In the genomic region with DNA sequence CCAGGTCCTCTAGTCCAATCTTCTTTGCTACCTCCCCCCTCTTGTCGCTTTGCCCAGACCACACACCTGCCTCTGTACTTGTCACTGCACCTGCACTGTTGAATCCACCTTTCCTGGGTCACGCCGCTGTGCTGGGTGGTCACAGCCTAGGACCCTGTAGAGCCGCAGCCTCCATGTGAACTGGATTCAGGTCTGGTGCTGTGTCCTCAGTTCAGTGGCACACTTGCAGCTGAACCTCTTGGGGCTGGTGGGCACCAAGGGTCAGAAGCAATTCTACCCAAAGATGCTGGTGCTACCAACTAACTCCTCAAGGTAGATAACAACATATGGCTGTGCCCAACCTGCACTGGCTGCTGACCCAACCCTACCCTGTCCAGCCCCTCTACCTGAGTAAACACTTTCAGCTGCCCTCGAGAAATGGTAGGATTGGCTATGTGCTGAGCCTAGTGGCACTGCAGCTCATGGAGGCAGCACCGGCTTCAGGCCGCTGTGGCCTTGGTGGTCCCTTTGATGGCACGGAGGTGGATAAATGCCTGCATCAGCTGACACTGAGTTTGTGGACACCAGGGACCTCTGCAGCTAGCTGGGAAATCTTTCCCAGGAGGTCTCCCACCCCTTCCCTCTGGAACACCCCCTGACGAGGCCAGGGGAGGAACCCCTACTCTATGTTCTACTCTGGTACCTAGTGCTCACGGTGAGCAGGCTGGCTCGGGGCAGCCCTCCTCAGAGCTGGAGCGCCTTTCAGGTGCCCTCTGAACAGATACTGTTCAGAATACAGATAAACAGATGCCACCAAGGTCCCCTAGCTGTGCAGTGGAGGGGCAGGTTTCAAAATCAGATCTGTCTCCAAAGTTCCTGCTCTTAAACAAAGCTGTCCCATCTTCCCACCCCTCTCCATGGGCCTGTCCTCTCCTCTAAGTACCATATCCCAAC, we compare ENCODE assay signal across 13 cellular contexts. TPM values are rescaled to one million over a fixed set of nuclear protein-coding genes. Genes with fewer than 3 reads are reported as not detected.
DNase-seq lines count a peak whose midpoint lies in the region; ATAC-seq and TF ChIP-seq lines count a peak whose summit lies in the region.
"Had no signal": no experiment of that assay in that cellular context is flagged by ENCODE, and none has a peak within 500 bp of the region (broad histone marks: within the 10 kb centered on the region; RNA-seq: fewer than 3 reads in every experiment).

No MANE protein-coding gene starts in this region.

- H3K36me3 Mint-ChIP-seq in activated T-cell treated with anti-CD3 and anti-CD28 coated beads, Interleukin-2, amount 50 U/mL, for 24 hours (ENCODE audit: low read depth) = peaks cover 68% of the 10 kb centered on the region
- peaks cover 38% of the 10 kb centered on the region for H3K36me3 Mint-ChIP-seq in brain

- peaks cover 96% of the 10 kb centered on the region for H3K36me3 ChIP-seq in neutrophil
- no peaks in the 10 kb centered on the region for H3K36me3 ChIP-seq in colonic mucosa

- H3K27me3 Mint-ChIP-seq in activated T-cell treated with anti-CD3 and anti-CD28 coated beads, Interleukin-2, amount 50 U/mL, for 24 hours = no peaks in the 10 kb centered on the region
- peaks cover 33% of the 10 kb centered on the region for H3K27me3 Mint-ChIP-seq in brain

- H3K4me3 ChIP-seq in neutrophil (ENCODE audit: low read depth in 1 of 2, low read length in 1 of 2) (no peak overlapping the region), colonic mucosa (no peak overlapping the region)

- H3K9me3 Mint-ChIP-seq in activated T-cell treated with anti-CD3 and anti-CD28 coated beads, Interleukin-2, amount 50 U/mL, for 24 hours = no peaks in the 10 kb centered on the region
- peaks cover 0 to 8% (median 0%) of the 10 kb centered on the region in 5 experiments for H3K9me3 Mint-ChIP-seq in brain
- H3K9me3 Mint-ChIP-seq: mesothelial cell of epicardium; T-helper 1 cell treated with Interleukin-12 subunit alpha and Interleukin-12 subunit beta and Interleukin-4 antibody, amounts not matched to agents 30 μg/mL and 1 μg/mL, for 36 hours had no signal

- H3K27me3 ChIP-seq in neutrophil (no peaks in the 10 kb centered on the region), colonic mucosa (peaks cover 6% of the 10 kb centered on the region)

- ATAC-seq in HG02678 (IDR thresholded peaks at IDR 0.05; ENCODE audit: unreplicated experiment) = no peak

- H3K9me3 ChIP-seq in neutrophil (no peaks in the 10 kb centered on the region), colonic mucosa (no peaks in the 10 kb centered on the region)

- H3K27ac Mint-ChIP-seq in activated T-cell treated with anti-CD3 and anti-CD28 coated beads, Interleukin-2, amount 50 U/mL, for 24 hours = peak overlapping the region; percentile 45
- H3K27ac Mint-ChIP-seq in brain = peak overlapping the region in 1 of 5 experiments; percentile 57
- H3K27ac Mint-ChIP-seq: mesothelial cell of epicardium; T-helper 1 cell treated with Interleukin-12 subunit alpha and Interleukin-12 subunit beta and Interleukin-4 antibody, amounts not matched to agents 30 μg/mL and 1 μg/mL, for 36 hours had no signal

- H3K4me1 Mint-ChIP-seq in activated T-cell treated with anti-CD3 and anti-CD28 coated beads, Interleukin-2, amount 50 U/mL, for 24 hours (ENCODE audit: low read depth) = peaks cover 5% of the 10 kb centered on the region
- peaks cover 8% of the 10 kb centered on the region for H3K4me1 Mint-ChIP-seq in brain

- H3K4me1 ChIP-seq in neutrophil (ENCODE audit: control insufficient read depth in 1 of 2, insufficient read depth in 1 of 2, low read depth in 1 of 2, low read length in 1 of 2) (no peaks in the 10 kb centered on the region), colonic mucosa (no peaks in the 10 kb centered on the region)

- no peak overlapping the region for H3K4me3 Mint-ChIP-seq in activated T-cell treated with anti-CD3 and anti-CD28 coated beads, Interleukin-2, amount 50 U/mL, for 24 hours
- peak overlapping the region in 3 of 5 experiments; percentile 15 to 30 (median 28) for H3K4me3 Mint-ChIP-seq in brain
- H3K4me3 Mint-ChIP-seq: mesothelial cell of epicardium; T-helper 1 cell treated with Interleukin-12 subunit alpha and Interleukin-12 subunit beta and Interleukin-4 antibody, amounts not matched to agents 30 μg/mL and 1 μg/mL, for 36 hours had no signal

- TF ChIP-seq CTCF in GM20000 (IDR thresholded peaks at IDR 0.05; ENCODE audit: extremely low read depth, missing control alignments) = no peak
- TF ChIP-seq CTCF in brain (conservative IDR thresholded peaks at IDR 0.05) = no peak
- no peak for TF ChIP-seq CTCF in neutrophil (IDR thresholded peaks at IDR 0.05)
- TF ChIP-seq CTCF in colonic mucosa (IDR thresholded peaks at IDR 0.05) = no peak

- intact Hi-C loops in colonic mucosa (cut with DNase I) = no loop called here

- no peak overlapping the region for H3K9ac ChIP-seq in colonic mucosa (ENCODE audit: low read depth in 2 of 2, low read length in 2 of 2)

- H3K27ac ChIP-seq in neutrophil = peak overlapping the region; percentile 61
- H3K27ac ChIP-seq in colonic mucosa = no peak overlapping the region

- peak; percentile 31 for DNase-seq in activated T-cell treated with anti-CD3 and anti-CD28 coated beads, Interleukin-2, amount 50 U/mL, for 24 hours
- DNase-seq in activated T-cell treated with anti-CD3 and anti-CD28 coated beads, Interleukin-2, amount 50 U/mL, for 1 hour = no peak
- peak; percentile 32 for DNase-seq in GM20000 (ENCODE audit: low spot score)
- DNase-seq in cerebellar nuclear complex (lab: John Stamatoyannopoulos, UW) = no peak
- DNase-seq in colonic mucosa = no peak
- DNase-seq: activated CD4-positive, alpha-beta T cell treated with anti-CD3 and anti-CD28 coated beads for 48 hours; central memory CD4-positive, alpha-beta T cell; NCI-H2029 treated with DMSO at 0.1 percent for 48 hours had no signal

RNA-seq across cellular contexts. Expression of a gene that starts 14.3 kb away (rescaled TPM):
- 37.8 TPM for polyA plus RNA-seq in brain (ENCODE audit: insufficient read depth, low read depth, low replicate concordance)
- total RNA-seq in colonic mucosa = 1 to 10 TPM in 1 of 2 donors, under 1 TPM in 1; 0.86 to 1.0 TPM

RNA-seq across cellular contexts. Expression of a gene that starts 20.6 kb away (rescaled TPM):
- polyA plus RNA-seq in brain (ENCODE audit: insufficient read depth, low read depth, low replicate concordance) = 38.4 TPM
- total RNA-seq in colonic mucosa = 10 to 100 TPM; 19.3 to 32.3 TPM

RNA-seq across cellular contexts. Expression of a gene that starts 27.8 kb away (rescaled TPM):
- 240 TPM for polyA plus RNA-seq in brain (ENCODE audit: insufficient read depth, low read depth, low replicate concordance)
- 100 to 1,000 TPM in 1 of 2 donors, 10 to 100 TPM in 1; 45.7 to 121 TPM for total RNA-seq in colonic mucosa

RNA-seq across cellular contexts. Expression of a gene that starts 30.3 kb away (rescaled TPM):
- polyA plus RNA-seq in brain (ENCODE audit: insufficient read depth, low read depth, low replicate concordance) = 201 TPM
- 100 to 1,000 TPM; 219 to 284 TPM for total RNA-seq in colonic mucosa

RNA-seq across cellular contexts. Expression of a gene that starts 30.6 kb away (rescaled TPM):
- polyA plus RNA-seq in brain (ENCODE audit: insufficient read depth, low read depth, low replicate concordance) = 26.0 TPM
- total RNA-seq in colonic mucosa = 10 to 100 TPM; 10.6 to 14.3 TPM

Comparison
In these comparisons a context has a peak if more than half of its experiments do, and no peak if none do; other contexts are left out.
1. DNase-seq: peak in activated T-cell treated with anti-CD3 and anti-CD28 coated beads, Interleukin-2, amount 50 U/mL, for 24 hours (single experiment) and GM20000 (single experiment); none in activated T-cell treated with anti-CD3 and anti-CD28 coated beads, Interleukin-2, amount 50 U/mL, for 1 hour (single experiment), cerebellar nuclear complex (0 of 2) and colonic mucosa (single experiment).